ENCODE assay signal across 1 cellular context in genomic region chr9:129484325-129485000, GRCh38.
TF ChIP-seq lines count a peak whose summit lies in the region.

No MANE protein-coding gene starts in this region.

TF ChIP-seq in K562, 482 proteins besides CTCF, POLR2A, EP300 and RAD21 (continued from another document):
- TF ChIP-seq, protein P1, sequence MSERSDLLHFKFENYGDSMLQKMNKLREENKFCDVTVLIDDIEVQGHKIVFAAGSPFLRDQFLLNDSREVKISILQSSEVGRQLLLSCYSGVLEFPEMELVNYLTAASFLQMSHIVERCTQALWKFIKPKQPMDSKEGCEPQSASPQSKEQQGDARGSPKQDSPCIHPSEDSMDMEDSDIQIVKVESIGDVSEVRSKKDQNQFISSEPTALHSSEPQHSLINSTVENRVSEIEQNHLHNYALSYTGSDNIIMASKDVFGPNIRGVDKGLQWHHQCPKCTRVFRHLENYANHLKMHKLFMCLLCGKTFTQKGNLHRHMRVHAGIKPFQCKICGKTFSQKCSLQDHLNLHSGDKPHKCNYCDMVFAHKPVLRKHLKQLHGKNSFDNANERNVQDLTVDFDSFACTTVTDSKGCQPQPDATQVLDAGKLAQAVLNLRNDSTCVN (CRISPR knock-in tag; IDR thresholded peaks at IDR 0.05) = no peak
- TF ChIP-seq ZFP36 (IDR thresholded peaks at IDR 0.05; ENCODE audit: low read depth, low read length, partially characterized antibody) = peak; percentile 91
- peak; percentile 93 for TF ChIP-seq SMARCA5 (IDR thresholded peaks at IDR 0.05)
- TF ChIP-seq KDM4B (IDR thresholded peaks at IDR 0.05; ENCODE audit: borderline replicate concordance in 2 of 2, low read depth in 1 of 2) = no peak
- no peak for TF ChIP-seq PRDM10 (IDR thresholded peaks at IDR 0.05; ENCODE audit: partially characterized antibody)
- TF ChIP-seq SMARCB1 (IDR thresholded peaks at IDR 0.05; ENCODE audit: insufficient read length, low read depth) = no peak
- no peak for TF ChIP-seq ZNF445 (CRISPR knock-in tag; IDR thresholded peaks at IDR 0.05; ENCODE audit: low read depth)
- peak; percentile 92; the same call in 1 of the 2 replicates for TF ChIP-seq HDAC2 (IDR thresholded peaks at IDR 0.05)
- no peak for TF ChIP-seq MTF1 (CRISPR knock-in tag; IDR thresholded peaks at IDR 0.05; ENCODE audit: borderline replicate concordance)
- no peak for TF ChIP-seq BACH1 (tag; IDR thresholded peaks at IDR 0.05)
- peak in 1 of 2 experiments; percentile 22; a peak in 1 of 4 replicates for TF ChIP-seq RCOR1 (IDR thresholded peaks at IDR 0.05; ENCODE audit: borderline replicate concordance in 1 of 2, low read depth in 2 of 2, low read length in 2 of 2)
- peak; percentile 62 for TF ChIP-seq CBX1 (IDR thresholded peaks at IDR 0.05; ENCODE audit: low read depth)
- no peak for TF ChIP-seq ZC3H8 (IDR thresholded peaks at IDR 0.05)
- no peak for TF ChIP-seq ZBTB7A (IDR thresholded peaks at IDR 0.05; ENCODE audit: borderline replicate concordance, control insufficient read depth, low read depth, low read length)
- TF ChIP-seq XRCC5 (IDR thresholded peaks at IDR 0.05; ENCODE audit: low read depth, low read length) = no peak
- TF ChIP-seq CXXC5 (CRISPR knock-in tag; IDR thresholded peaks at IDR 0.05) = 0 out of 2 replicates have a peak, but pooled peaks have one; percentile 16
- no peak for TF ChIP-seq PHTF2 (CRISPR knock-in tag; IDR thresholded peaks at IDR 0.05)
- TF ChIP-seq RBM25 (IDR thresholded peaks at IDR 0.05; ENCODE audit: low read depth, low read length, severe bottlenecking) = peak; percentile 99
- TF ChIP-seq SRSF1 (IDR thresholded peaks at IDR 0.05; ENCODE audit: low read depth, low read length) = no peak
- no peak for TF ChIP-seq JUNB (CRISPR knock-in tag; conservative IDR thresholded peaks at IDR 0.05)
- TF ChIP-seq PRMT5 (CRISPR knock-in tag; IDR thresholded peaks at IDR 0.05) = no peak
- TF ChIP-seq ZKSCAN1 (IDR thresholded peaks at IDR 0.05; ENCODE audit: low read depth, low read length) = 0 out of 2 replicates have a peak, but pooled peaks have one; percentile 42
- no peak for TF ChIP-seq TCF3 (CRISPR knock-in tag; IDR thresholded peaks at IDR 0.05)
- TF ChIP-seq SIN3A (IDR thresholded peaks at IDR 0.05; ENCODE audit: borderline replicate concordance in 2 of 2, control insufficient read depth in 1 of 2, low read depth in 2 of 2, low read length in 2 of 2) = no peak
- no peak for TF ChIP-seq NR2C2 (CRISPR knock-in tag; IDR thresholded peaks at IDR 0.05)
- TF ChIP-seq NR2C2 (tag; IDR thresholded peaks at IDR 0.05) = no peak
- TF ChIP-seq VEZF1 (CRISPR knock-in tag; IDR thresholded peaks at IDR 0.05) = peak; percentile 15; the same call in 1 of the 2 replicates
- peak; percentile 72 for TF ChIP-seq CHD4 (IDR thresholded peaks at IDR 0.05; ENCODE audit: insufficient read depth, insufficient replicate concordance, low read depth, low read length, poor library complexity, severe bottlenecking)
- no peak for TF ChIP-seq EZH2 (IDR thresholded peaks at IDR 0.05; ENCODE audit: borderline replicate concordance, low read depth, low read length)
- no peak for TF ChIP-seq BMI1 (IDR thresholded peaks at IDR 0.05; ENCODE audit: low read length)
- TF ChIP-seq ATF3 (IDR thresholded peaks at IDR 0.05) = no peak
- TF ChIP-seq ATF3 (CRISPR knock-in tag; conservative IDR thresholded peaks at IDR 0.05) = no peak
- TF ChIP-seq BCLAF1 (IDR thresholded peaks at IDR 0.05; ENCODE audit: borderline replicate concordance in 1 of 2, control insufficient read depth in 1 of 2, low read depth in 2 of 2, low read length in 1 of 2) = no peak
- no peak for TF ChIP-seq BRCA1 (IDR thresholded peaks at IDR 0.05)
- TF ChIP-seq BRCA1 (CRISPR knock-in tag; IDR thresholded peaks at IDR 0.05) = no peak
- TF ChIP-seq, protein P2, sequence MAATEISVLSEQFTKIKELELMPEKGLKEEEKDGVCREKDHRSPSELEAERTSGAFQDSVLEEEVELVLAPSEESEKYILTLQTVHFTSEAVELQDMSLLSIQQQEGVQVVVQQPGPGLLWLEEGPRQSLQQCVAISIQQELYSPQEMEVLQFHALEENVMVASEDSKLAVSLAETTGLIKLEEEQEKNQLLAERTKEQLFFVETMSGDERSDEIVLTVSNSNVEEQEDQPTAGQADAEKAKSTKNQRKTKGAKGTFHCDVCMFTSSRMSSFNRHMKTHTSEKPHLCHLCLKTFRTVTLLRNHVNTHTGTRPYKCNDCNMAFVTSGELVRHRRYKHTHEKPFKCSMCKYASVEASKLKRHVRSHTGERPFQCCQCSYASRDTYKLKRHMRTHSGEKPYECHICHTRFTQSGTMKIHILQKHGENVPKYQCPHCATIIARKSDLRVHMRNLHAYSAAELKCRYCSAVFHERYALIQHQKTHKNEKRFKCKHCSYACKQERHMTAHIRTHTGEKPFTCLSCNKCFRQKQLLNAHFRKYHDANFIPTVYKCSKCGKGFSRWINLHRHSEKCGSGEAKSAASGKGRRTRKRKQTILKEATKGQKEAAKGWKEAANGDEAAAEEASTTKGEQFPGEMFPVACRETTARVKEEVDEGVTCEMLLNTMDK (IDR thresholded peaks at IDR 0.05; ENCODE audit: borderline replicate concordance, insufficient read depth, low read depth, low read length, poor library complexity, severe bottlenecking) = no peak
